1 cellular context compared by ENCODE assay signal in the genomic region with DNA sequence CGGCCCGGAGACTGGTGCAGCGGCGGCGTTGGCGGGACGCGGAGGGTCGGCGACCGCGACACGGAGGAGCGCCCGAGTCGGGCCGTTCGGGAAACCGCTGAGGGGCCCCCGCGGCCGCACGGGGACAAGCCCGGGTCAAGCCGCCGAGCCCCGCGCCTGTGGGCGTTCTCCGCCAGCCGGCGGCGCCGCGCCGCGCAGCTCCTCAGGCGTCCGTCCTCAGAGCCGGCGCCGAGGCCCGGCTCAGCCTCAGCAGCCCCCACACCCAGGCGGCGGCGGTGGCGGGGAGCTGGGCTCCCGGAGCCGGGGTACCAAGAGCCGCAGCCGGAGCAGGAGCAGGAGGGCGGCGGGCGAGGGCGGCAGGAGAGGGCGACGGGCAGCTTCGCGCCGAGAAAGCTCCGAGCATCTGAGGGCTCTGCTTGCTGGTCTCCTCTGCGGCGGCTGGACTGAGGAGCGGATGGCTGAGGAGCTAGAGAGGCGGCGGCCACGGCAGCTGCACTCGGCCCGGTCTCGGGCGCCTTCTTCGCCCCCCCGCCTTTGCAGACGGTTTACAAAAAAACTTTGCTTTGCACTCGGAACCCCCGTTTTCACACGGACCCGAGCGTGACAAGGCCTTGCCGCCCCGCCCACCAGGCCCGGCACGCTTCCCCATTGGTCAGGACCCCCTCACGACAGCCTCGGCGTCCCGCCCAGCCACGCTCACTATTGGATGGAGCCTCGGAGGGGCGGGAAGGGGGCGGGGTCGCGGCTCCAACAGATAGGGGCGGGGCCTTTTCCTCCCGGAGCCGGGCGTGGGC.
TF ChIP-seq lines count a peak whose summit lies in the region.

A gene with protein sequence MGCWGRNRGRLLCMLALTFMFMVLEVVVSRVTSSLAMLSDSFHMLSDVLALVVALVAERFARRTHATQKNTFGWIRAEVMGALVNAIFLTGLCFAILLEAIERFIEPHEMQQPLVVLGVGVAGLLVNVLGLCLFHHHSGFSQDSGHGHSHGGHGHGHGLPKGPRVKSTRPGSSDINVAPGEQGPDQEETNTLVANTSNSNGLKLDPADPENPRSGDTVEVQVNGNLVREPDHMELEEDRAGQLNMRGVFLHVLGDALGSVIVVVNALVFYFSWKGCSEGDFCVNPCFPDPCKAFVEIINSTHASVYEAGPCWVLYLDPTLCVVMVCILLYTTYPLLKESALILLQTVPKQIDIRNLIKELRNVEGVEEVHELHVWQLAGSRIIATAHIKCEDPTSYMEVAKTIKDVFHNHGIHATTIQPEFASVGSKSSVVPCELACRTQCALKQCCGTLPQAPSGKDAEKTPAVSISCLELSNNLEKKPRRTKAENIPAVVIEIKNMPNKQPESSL (minus strand): TSS at position 522 of the 794 bp plus-strand sequence. CDS start 549 bp downstream, outside the sequence.

TF ChIP-seq in K562, 482 proteins besides CTCF, POLR2A, EP300 and RAD21 (continued from another document and continues in another):
- TF ChIP-seq ZNF140 (CRISPR knock-in tag; IDR thresholded peaks at IDR 0.05) (no peak), STAT5A (IDR thresholded peaks at IDR 0.05; ENCODE audit: borderline replicate concordance, low read length) (no peak), TBP (optimal IDR thresholded peaks at IDR 0.05; ENCODE audit: low read depth, low read length) (peak; percentile 91), FOXJ3 (CRISPR knock-in tag; IDR thresholded peaks at IDR 0.05) (no peak), ZNF212 (CRISPR knock-in tag; IDR thresholded peaks at IDR 0.05) (no peak), ZNF354B (CRISPR knock-in tag; IDR thresholded peaks at IDR 0.05) (no peak), IFI16 (CRISPR knock-in tag; IDR thresholded peaks at IDR 0.05) (no peak), LEF1 (IDR thresholded peaks at IDR 0.05) (no peak), RBM22 (IDR thresholded peaks at IDR 0.05; ENCODE audit: low read depth, low read length, poor library complexity, severe bottlenecking) (no peak), ARHGAP35 (IDR thresholded peaks at IDR 0.05; ENCODE audit: partially characterized antibody) (no peak), ZNF436 (CRISPR knock-in tag; IDR thresholded peaks at IDR 0.05) (no peak), HDGF (IDR thresholded peaks at IDR 0.05) (no peak), ZNF444 (CRISPR knock-in tag; IDR thresholded peaks at IDR 0.05) (no peak), JUND (IDR thresholded peaks at IDR 0.05; ENCODE audit: borderline replicate concordance, low read depth, low read length) (0 out of 2 replicates have a peak, but pooled peaks have one; percentile 26), JUND (tag; IDR thresholded peaks at IDR 0.05; ENCODE audit: borderline replicate concordance, low read depth, low read length) (no peak; the same call in 2 of the 3 replicates), HEY1 (CRISPR knock-in tag; IDR thresholded peaks at IDR 0.05; ENCODE audit: borderline replicate concordance) (no peak), KDM4B (IDR thresholded peaks at IDR 0.05; ENCODE audit: borderline replicate concordance in 2 of 2, low read depth in 1 of 2) (peak in 1 of 2 experiments; percentile 79; a peak in 1 of 4 replicates), DDX20 (tag; IDR thresholded peaks at IDR 0.05; ENCODE audit: low read depth) (no peak), HDAC1 (IDR thresholded peaks at IDR 0.05) (peak in 1 of 2 experiments; percentile 12; a peak in 1 of 4 replicates), MCM7 (IDR thresholded peaks at IDR 0.05) (no peak), ZNF197 (CRISPR knock-in tag; IDR thresholded peaks at IDR 0.05; ENCODE audit: low read depth) (no peak), HIVEP1 (CRISPR knock-in tag; IDR thresholded peaks at IDR 0.05) (no peak), BRD4 (IDR thresholded peaks at IDR 0.05) (no peak), FIP1L1 (IDR thresholded peaks at IDR 0.05; ENCODE audit: low read depth, low read length, poor library complexity, severe bottlenecking) (peak; percentile 44), DACH1 (IDR thresholded peaks at IDR 0.05; ENCODE audit: partially characterized antibody) (no peak), NCOA4 (IDR thresholded peaks at IDR 0.05; ENCODE audit: partially characterized antibody) (no peak), HNRNPL (IDR thresholded peaks at IDR 0.05; ENCODE audit: low read depth, low read length) (no peak), ZNF175 (CRISPR knock-in tag; IDR thresholded peaks at IDR 0.05; ENCODE audit: low read depth) (no peak), MTF1 (CRISPR knock-in tag; IDR thresholded peaks at IDR 0.05; ENCODE audit: borderline replicate concordance) (peak; percentile 98), CXXC5 (CRISPR knock-in tag; IDR thresholded peaks at IDR 0.05) (peak; percentile 77), PRMT5 (CRISPR knock-in tag; IDR thresholded peaks at IDR 0.05) (no peak)
- TF ChIP-seq, protein P1, sequence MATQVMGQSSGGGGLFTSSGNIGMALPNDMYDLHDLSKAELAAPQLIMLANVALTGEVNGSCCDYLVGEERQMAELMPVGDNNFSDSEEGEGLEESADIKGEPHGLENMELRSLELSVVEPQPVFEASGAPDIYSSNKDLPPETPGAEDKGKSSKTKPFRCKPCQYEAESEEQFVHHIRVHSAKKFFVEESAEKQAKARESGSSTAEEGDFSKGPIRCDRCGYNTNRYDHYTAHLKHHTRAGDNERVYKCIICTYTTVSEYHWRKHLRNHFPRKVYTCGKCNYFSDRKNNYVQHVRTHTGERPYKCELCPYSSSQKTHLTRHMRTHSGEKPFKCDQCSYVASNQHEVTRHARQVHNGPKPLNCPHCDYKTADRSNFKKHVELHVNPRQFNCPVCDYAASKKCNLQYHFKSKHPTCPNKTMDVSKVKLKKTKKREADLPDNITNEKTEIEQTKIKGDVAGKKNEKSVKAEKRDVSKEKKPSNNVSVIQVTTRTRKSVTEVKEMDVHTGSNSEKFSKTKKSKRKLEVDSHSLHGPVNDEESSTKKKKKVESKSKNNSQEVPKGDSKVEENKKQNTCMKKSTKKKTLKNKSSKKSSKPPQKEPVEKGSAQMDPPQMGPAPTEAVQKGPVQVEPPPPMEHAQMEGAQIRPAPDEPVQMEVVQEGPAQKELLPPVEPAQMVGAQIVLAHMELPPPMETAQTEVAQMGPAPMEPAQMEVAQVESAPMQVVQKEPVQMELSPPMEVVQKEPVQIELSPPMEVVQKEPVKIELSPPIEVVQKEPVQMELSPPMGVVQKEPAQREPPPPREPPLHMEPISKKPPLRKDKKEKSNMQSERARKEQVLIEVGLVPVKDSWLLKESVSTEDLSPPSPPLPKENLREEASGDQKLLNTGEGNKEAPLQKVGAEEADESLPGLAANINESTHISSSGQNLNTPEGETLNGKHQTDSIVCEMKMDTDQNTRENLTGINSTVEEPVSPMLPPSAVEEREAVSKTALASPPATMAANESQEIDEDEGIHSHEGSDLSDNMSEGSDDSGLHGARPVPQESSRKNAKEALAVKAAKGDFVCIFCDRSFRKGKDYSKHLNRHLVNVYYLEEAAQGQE (CRISPR knock-in tag; IDR thresholded peaks at IDR 0.05; ENCODE audit: low read depth) = 0 out of 2 replicates have a peak, but pooled peaks have one; percentile 41
- TF ChIP-seq, protein P2, sequence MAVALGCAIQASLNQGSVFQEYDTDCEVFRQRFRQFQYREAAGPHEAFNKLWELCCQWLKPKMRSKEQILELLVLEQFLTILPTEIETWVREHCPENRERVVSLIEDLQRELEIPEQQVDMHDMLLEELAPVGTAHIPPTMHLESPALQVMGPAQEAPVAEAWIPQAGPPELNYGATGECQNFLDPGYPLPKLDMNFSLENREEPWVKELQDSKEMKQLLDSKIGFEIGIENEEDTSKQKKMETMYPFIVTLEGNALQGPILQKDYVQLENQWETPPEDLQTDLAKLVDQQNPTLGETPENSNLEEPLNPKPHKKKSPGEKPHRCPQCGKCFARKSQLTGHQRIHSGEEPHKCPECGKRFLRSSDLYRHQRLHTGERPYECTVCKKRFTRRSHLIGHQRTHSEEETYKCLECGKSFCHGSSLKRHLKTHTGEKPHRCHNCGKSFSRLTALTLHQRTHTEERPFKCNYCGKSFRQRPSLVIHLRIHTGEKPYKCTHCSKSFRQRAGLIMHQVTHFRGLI (CRISPR knock-in tag; IDR thresholded peaks at IDR 0.05) = no peak
- TF ChIP-seq, protein P3, sequence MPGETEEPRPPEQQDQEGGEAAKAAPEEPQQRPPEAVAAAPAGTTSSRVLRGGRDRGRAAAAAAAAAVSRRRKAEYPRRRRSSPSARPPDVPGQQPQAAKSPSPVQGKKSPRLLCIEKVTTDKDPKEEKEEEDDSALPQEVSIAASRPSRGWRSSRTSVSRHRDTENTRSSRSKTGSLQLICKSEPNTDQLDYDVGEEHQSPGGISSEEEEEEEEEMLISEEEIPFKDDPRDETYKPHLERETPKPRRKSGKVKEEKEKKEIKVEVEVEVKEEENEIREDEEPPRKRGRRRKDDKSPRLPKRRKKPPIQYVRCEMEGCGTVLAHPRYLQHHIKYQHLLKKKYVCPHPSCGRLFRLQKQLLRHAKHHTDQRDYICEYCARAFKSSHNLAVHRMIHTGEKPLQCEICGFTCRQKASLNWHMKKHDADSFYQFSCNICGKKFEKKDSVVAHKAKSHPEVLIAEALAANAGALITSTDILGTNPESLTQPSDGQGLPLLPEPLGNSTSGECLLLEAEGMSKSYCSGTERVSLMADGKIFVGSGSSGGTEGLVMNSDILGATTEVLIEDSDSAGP (CRISPR knock-in tag; IDR thresholded peaks at IDR 0.05) = no peak
- TF ChIP-seq, protein P4, sequence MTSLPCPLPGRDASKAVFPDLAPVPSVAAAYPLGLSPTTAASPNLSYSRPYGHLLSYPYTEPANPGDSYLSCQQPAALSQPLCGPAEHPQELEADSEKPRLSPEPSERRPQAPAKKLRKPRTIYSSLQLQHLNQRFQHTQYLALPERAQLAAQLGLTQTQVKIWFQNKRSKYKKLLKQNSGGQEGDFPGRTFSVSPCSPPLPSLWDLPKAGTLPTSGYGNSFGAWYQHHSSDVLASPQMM (CRISPR knock-in tag; IDR thresholded peaks at IDR 0.05) = no peak
- TF ChIP-seq, protein P5, sequence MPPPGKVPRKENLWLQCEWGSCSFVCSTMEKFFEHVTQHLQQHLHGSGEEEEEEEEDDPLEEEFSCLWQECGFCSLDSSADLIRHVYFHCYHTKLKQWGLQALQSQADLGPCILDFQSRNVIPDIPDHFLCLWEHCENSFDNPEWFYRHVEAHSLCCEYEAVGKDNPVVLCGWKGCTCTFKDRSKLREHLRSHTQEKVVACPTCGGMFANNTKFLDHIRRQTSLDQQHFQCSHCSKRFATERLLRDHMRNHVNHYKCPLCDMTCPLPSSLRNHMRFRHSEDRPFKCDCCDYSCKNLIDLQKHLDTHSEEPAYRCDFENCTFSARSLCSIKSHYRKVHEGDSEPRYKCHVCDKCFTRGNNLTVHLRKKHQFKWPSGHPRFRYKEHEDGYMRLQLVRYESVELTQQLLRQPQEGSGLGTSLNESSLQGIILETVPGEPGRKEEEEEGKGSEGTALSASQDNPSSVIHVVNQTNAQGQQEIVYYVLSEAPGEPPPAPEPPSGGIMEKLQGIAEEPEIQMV (tag; conservative IDR thresholded peaks at IDR 0.05; ENCODE audit: low read depth) = no peak; the same call in 1 of the 2 replicates
- TF ChIP-seq, protein P6, sequence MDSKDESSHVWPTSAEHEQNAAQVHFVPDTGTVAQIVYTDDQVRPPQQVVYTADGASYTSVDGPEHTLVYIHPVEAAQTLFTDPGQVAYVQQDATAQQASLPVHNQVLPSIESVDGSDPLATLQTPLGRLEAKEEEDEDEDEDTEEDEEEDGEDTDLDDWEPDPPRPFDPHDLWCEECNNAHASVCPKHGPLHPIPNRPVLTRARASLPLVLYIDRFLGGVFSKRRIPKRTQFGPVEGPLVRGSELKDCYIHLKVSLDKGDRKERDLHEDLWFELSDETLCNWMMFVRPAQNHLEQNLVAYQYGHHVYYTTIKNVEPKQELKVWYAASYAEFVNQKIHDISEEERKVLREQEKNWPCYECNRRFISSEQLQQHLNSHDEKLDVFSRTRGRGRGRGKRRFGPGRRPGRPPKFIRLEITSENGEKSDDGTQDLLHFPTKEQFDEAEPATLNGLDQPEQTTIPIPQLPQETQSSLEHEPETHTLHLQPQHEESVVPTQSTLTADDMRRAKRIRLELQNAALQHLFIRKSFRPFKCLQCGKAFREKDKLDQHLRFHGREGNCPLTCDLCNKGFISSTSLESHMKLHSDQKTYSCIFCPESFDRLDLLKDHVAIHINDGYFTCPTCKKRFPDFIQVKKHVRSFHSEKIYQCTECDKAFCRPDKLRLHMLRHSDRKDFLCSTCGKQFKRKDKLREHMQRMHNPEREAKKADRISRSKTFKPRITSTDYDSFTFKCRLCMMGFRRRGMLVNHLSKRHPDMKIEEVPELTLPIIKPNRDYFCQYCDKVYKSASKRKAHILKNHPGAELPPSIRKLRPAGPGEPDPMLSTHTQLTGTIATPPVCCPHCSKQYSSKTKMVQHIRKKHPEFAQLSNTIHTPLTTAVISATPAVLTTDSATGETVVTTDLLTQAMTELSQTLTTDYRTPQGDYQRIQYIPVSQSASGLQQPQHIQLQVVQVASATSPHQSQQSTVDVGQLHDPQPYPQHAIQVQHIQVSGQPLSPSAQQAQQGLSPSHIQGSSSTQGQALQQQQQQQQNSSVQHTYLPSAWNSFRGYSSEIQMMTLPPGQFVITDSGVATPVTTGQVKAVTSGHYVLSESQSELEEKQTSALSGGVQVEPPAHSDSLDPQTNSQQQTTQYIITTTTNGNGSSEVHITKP (IDR thresholded peaks at IDR 0.05; ENCODE audit: partially characterized antibody) = peak; percentile 37
- TF ChIP-seq, protein P7, sequence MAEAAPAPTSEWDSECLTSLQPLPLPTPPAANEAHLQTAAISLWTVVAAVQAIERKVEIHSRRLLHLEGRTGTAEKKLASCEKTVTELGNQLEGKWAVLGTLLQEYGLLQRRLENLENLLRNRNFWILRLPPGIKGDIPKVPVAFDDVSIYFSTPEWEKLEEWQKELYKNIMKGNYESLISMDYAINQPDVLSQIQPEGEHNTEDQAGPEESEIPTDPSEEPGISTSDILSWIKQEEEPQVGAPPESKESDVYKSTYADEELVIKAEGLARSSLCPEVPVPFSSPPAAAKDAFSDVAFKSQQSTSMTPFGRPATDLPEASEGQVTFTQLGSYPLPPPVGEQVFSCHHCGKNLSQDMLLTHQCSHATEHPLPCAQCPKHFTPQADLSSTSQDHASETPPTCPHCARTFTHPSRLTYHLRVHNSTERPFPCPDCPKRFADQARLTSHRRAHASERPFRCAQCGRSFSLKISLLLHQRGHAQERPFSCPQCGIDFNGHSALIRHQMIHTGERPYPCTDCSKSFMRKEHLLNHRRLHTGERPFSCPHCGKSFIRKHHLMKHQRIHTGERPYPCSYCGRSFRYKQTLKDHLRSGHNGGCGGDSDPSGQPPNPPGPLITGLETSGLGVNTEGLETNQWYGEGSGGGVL (CRISPR knock-in tag; IDR thresholded peaks at IDR 0.05) = no peak
- TF ChIP-seq, protein P8, sequence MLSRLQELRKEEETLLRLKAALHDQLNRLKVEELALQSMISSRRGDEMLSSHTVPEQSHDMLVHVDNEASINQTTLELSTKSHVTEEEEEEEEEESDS (CRISPR knock-in tag; IDR thresholded peaks at IDR 0.05) = no peak
